Comparison of ENCODE assay signal across 14 cellular contexts in the genomic region with DNA sequence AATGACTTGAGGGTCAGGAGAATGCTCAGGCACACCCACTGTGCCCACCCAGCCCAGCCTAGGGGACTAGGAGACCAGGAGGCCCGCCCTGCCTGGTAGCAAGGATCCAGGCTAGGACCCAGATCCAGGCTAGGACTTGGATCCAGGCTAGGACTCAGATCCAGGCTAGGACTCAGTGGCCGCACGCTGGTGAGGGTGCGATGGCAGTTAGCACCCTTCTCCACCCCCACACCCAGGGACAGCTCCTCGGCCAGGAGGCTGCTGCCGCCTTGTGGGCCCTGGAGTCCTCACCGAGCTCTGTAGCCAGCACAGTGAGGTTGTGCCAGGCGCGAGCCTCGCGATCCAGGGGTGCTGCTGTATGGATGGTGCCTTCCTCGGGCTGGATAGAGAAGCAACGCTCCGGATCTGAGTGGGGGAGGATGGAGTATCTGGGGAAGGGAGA. TPM values are rescaled to one million over a fixed set of nuclear protein-coding genes. Genes with fewer than 3 reads are reported as not detected.
DNase-seq lines count a peak whose midpoint lies in the region; ATAC-seq and TF ChIP-seq lines count a peak whose summit lies in the region.
"Had no signal": no experiment of that assay in that cellular context is flagged by ENCODE, and none has a peak within 500 bp of the region (broad histone marks: within the 10 kb centered on the region; RNA-seq: fewer than 3 reads in every experiment).

No MANE protein-coding gene starts in this region.

- DNase-seq in AG09309 (ENCODE audit: low read depth) (no peak), RPMI8226 (peak; percentile 13), cardiac septum (ENCODE audit: low spot score) (peak; percentile 67), COR-L47 (lab: John Stamatoyannopoulos, UW) (no peak)
- DNase-seq in activated CD4-positive, alpha-beta T cell treated with anti-CD3 and anti-CD28 coated beads, Interleukin-2, amount 10 ng/mL, durations not matched to agents 24 days and 14 days: no peak
- DNase-seq: activated T-cell treated with anti-CD3 and anti-CD28 coated beads, Interleukin-2, amount 50 U/mL, for 48 hours; cerebellar nuclear complex; Karpas-422; NCI-H2171 treated with DMSO at 0.1 percent for 48 hours; sigmoid colon had no signal

- ATAC-seq in HG02588 (IDR thresholded peaks at IDR 0.05; ENCODE audit: unreplicated experiment): no peak

- H3K4me3 ChIP-seq in AG09309 (ENCODE audit: control insufficient read depth, low read depth, low read length): no peak overlapping the region
- H3K4me3 ChIP-seq: BLaER1, sigmoid colon had no signal

- TF ChIP-seq CTCF in AG09309 (IDR thresholded peaks at IDR 0.05; ENCODE audit: control insufficient read depth, insufficient read depth, low read depth, low read length, missing control alignments): peak; percentile 22

- peaks cover 8% of the 10 kb centered on the region for H3K27me3 Mint-ChIP-seq in activated CD4-positive, alpha-beta T cell treated with anti-CD3 and anti-CD28 coated beads, Interleukin-2, amount 10 ng/mL, durations not matched to agents 24 days and 14 days

- H3K36me3 Mint-ChIP-seq in activated CD4-positive, alpha-beta T cell treated with anti-CD3 and anti-CD28 coated beads, Interleukin-2, amount 10 ng/mL, durations not matched to agents 24 days and 14 days (ENCODE audit: low read depth): no peaks in the 10 kb centered on the region

- no peak overlapping the region for H3K27ac Mint-ChIP-seq in activated CD4-positive, alpha-beta T cell treated with anti-CD3 and anti-CD28 coated beads, Interleukin-2, amount 10 ng/mL, durations not matched to agents 24 days and 14 days

- H3K4me1 Mint-ChIP-seq in activated CD4-positive, alpha-beta T cell treated with anti-CD3 and anti-CD28 coated beads, Interleukin-2, amount 10 ng/mL, durations not matched to agents 24 days and 14 days: peaks cover 12% of the 10 kb centered on the region

- no peaks in the 10 kb centered on the region for H3K9me3 Mint-ChIP-seq in activated CD4-positive, alpha-beta T cell treated with anti-CD3 and anti-CD28 coated beads, Interleukin-2, amount 10 ng/mL, durations not matched to agents 24 days and 14 days

- no peak overlapping the region for H3K4me3 Mint-ChIP-seq in activated CD4-positive, alpha-beta T cell treated with anti-CD3 and anti-CD28 coated beads, Interleukin-2, amount 10 ng/mL, durations not matched to agents 24 days and 14 days

- intact Hi-C loops in cardiac septum (cut with DNase I): no loop called here
- intact Hi-C loops in activated CD4-positive, alpha-beta T cell treated with anti-CD3 and anti-CD28 coated beads, Interleukin-2, amount 10 ng/mL, durations not matched to agents 24 days and 14 days (cut with micrococcal nuclease): no loop called here

RNA-seq across cellular contexts. Expression of gene CDH24, which starts 5.1 kb away (rescaled TPM):
- total RNA-seq in cardiac septum: 2.6 TPM
- total RNA-seq in activated CD4-positive, alpha-beta T cell treated with anti-CD3 and anti-CD28 coated beads, Interleukin-2, amount 10 ng/mL, durations not matched to agents 24 days and 14 days: 1.6 and 1.7 TPM in 2 replicates

RNA-seq across cellular contexts. Expression of gene PSMB11, which starts 10.2 kb away (rescaled TPM):
- total RNA-seq in cardiac septum: not detected
- not detected in 2 replicates for total RNA-seq in activated CD4-positive, alpha-beta T cell treated with anti-CD3 and anti-CD28 coated beads, Interleukin-2, amount 10 ng/mL, durations not matched to agents 24 days and 14 days
- total RNA-seq: mononuclear cell, ureter had no signal

RNA-seq across cellular contexts. Expression of gene PSMB5, which starts 17.5 kb away (rescaled TPM):
- total RNA-seq in cardiac septum: 120 TPM
- total RNA-seq in activated CD4-positive, alpha-beta T cell treated with anti-CD3 and anti-CD28 coated beads, Interleukin-2, amount 10 ng/mL, durations not matched to agents 24 days and 14 days: 150 TPM in 2 replicates

RNA-seq across cellular contexts. Expression of gene C14orf93, which starts 42.3 kb away (rescaled TPM):
- total RNA-seq in cardiac septum: 3.7 TPM
- 6.7 and 8.2 TPM in 2 replicates for total RNA-seq in activated CD4-positive, alpha-beta T cell treated with anti-CD3 and anti-CD28 coated beads, Interleukin-2, amount 10 ng/mL, durations not matched to agents 24 days and 14 days

RNA-seq across cellular contexts. Expression of gene ACIN1, which starts 42.7 kb away (rescaled TPM):
- total RNA-seq in cardiac septum: 72.4 TPM
- total RNA-seq in activated CD4-positive, alpha-beta T cell treated with anti-CD3 and anti-CD28 coated beads, Interleukin-2, amount 10 ng/mL, durations not matched to agents 24 days and 14 days: 221 and 224 TPM in 2 replicates

Comparison
In these comparisons a context has a peak if more than half of its experiments do, and no peak if none do; other contexts are left out.
1. DNase-seq: peak in RPMI8226 (single experiment) and cardiac septum (single experiment); none in AG09309 (single experiment), COR-L47 (single experiment) and activated CD4-positive, alpha-beta T cell treated with anti-CD3 and anti-CD28 coated beads, Interleukin-2, amount 10 ng/mL, durations not matched to agents 24 days and 14 days (single experiment).